In the genomic region with DNA sequence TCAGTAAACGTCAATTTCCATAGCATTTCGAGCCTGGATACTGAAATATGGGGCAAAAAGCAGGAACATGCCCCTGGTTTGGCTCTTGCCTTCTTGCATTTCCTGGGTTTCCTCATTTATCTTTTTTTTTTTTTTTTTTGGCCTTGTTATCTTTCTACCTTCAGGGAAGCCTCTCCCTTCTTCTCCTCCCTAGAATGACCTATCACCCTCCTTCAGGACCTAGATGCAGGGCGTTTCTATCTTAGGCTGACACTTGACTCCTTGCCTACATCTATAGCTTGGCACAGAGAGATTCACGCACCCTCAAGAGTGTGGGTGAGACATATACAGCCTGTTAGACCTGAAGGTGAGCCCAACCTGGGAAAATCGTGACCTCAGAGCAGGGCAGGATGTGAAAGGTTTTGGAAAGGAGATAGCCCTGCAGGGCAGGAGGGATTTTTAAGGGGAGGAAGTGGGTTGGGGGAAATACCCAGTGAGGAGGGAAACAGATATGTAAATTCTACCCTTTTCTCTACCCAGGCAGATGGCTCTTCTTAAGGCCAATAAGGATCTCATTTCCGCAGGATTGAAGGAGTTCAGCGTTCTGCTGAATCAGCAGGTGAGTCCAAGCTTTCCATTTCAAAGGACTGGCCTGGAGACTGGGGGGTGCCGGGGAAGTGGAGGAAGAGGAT, we compare ENCODE assay signal across 14 cellular contexts. TPM values are rescaled to one million over a fixed set of nuclear protein-coding genes. Genes with fewer than 3 reads are reported as not detected.
A peak's percentile ranks its signal among the peaks of the same experiment; 100 is the strongest.
DNase-seq lines count a peak whose midpoint lies in the region; ATAC-seq and TF ChIP-seq lines count a peak whose summit lies in the region.
"Had no signal": no experiment of that assay in that cellular context is flagged by ENCODE, and none has a peak within 500 bp of the region (broad histone marks: within the 10 kb centered on the region; RNA-seq: fewer than 3 reads in every experiment).

TSS of gene AHSP (plus strand) at position 284 of the 671 bp plus-strand sequence. CDS start at position 524, 240 bp downstream.

- no peaks in the 10 kb centered on the region for H3K9me3 Mint-ChIP-seq in activated naive CD4-positive, alpha-beta T cell treated with anti-CD3 and anti-CD28 coated beads for 36 hours
- H3K9me3 Mint-ChIP-seq in activated B cell treated with CpG ODN at 0.5 μM for 24 hours = no peaks in the 10 kb centered on the region
- H3K9me3 Mint-ChIP-seq: activated T-helper 1 cell treated with anti-CD3 and anti-CD28 coated beads, Interleukin-12 subunit alpha, Interleukin-12 subunit beta, Interleukin-2, Interleukin-4 antibody, amounts not matched to agents 30 ng/mL and 10 ng/mL and 1 ng/mL, durations not matched to agents 14 hours and 24 hours and 36 hours; dendritic cell treated with granulocyte-macrophage colony-stimulating factor and Interleukin-4, amounts not matched to agents 40 ng/mL and 50 ng/mL, for 4 days had no signal

- CTCF ChIA-PET in activated naive CD4-positive, alpha-beta T cell treated with anti-CD3 and anti-CD28 coated beads for 36 hours (lab: Charles Lee) = interaction anchor here (0.6 kb wide), 1 partner anchor 29 kb away, joined by 3 read pairs; no protein-coding TSS in a partner anchor
- CTCF ChIA-PET in activated B cell treated with CpG ODN at 0.5 μM for 24 hours (lab: Charles Lee) (no interaction called here), HEK293T (lab: Yijun Ruan, JAX) (no interaction called here)

- 53% methylated on average over 8 of the region's 8 CpGs for WGBS in suprapubic skin

- no peak within 1 kb of the TSS for H3K27ac ChIP-seq in suprapubic skin
- H3K27ac ChIP-seq: WERI-Rb-1 had no signal

- H3K4me1 Mint-ChIP-seq in activated naive CD4-positive, alpha-beta T cell treated with anti-CD3 and anti-CD28 coated beads for 36 hours (ENCODE audit: low read depth) = peaks cover 21% of the 10 kb centered on the region
- peaks cover 19% of the 10 kb centered on the region for H3K4me1 Mint-ChIP-seq in activated B cell treated with CpG ODN at 0.5 μM for 24 hours

- intact Hi-C loops in activated naive CD4-positive, alpha-beta T cell treated with anti-CD3 and anti-CD28 coated beads for 36 hours (cut with micrococcal nuclease) = loop anchor here (2.0 to 5.0 kb wide), 2 partner anchors 19 to 340 kb away; partner anchors contain the start of gene RUSF1
- intact Hi-C loops in activated B cell treated with CpG ODN at 0.5 μM for 24 hours (cut with micrococcal nuclease) = no loop called here

- no peaks in the 10 kb centered on the region for H3K9me3 ChIP-seq in suprapubic skin

- POLR2A ChIA-PET in activated B cell treated with CpG ODN at 0.5 μM for 24 hours (lab: Charles Lee) = interaction anchor here (1.3 kb wide), 1 partner anchor 20 kb away, joined by 3 read pairs; the partner anchor contains the start of gene RUSF1
- POLR2A ChIA-PET in HEK293T (lab: Yijun Ruan, JAX) = no interaction called here

- H3K36me3 ChIP-seq in suprapubic skin = no peaks in the 10 kb centered on the region
- H3K36me3 ChIP-seq: WERI-Rb-1 had no signal

- peaks cover 18% of the 10 kb centered on the region for H3K4me1 ChIP-seq in suprapubic skin

- ATAC-seq in activated B cell treated with CpG ODN at 0.5 μM for 24 hours (ENCODE audit: low read depth) (peak; percentile 25), GM18519 (IDR thresholded peaks at IDR 0.05; ENCODE audit: low FRiP score, unreplicated experiment) (no peak)

- peak within 1 kb of the TSS; percentile 50 for H3K4me3 ChIP-seq in suprapubic skin

- H3K27me3 ChIP-seq in suprapubic skin = peaks cover 22% of the 10 kb centered on the region

- no peak for TF ChIP-seq CTCF in activated B cell treated with CpG ODN at 0.5 μM for 24 hours (IDR thresholded peaks at IDR 0.05)
- no peak for TF ChIP-seq CTCF in suprapubic skin (IDR thresholded peaks at IDR 0.05)
- TF ChIP-seq CTCF in GM13977 (IDR thresholded peaks at IDR 0.05; ENCODE audit: extremely low read depth, insufficient read depth, missing control alignments) = no peak

- H3K36me3 Mint-ChIP-seq in activated naive CD4-positive, alpha-beta T cell treated with anti-CD3 and anti-CD28 coated beads for 36 hours (ENCODE audit: low read depth) = no peaks in the 10 kb centered on the region
- H3K36me3 Mint-ChIP-seq in activated B cell treated with CpG ODN at 0.5 μM for 24 hours (ENCODE audit: low read depth) = no peaks in the 10 kb centered on the region

- peaks cover 8% of the 10 kb centered on the region for H3K27me3 Mint-ChIP-seq in activated naive CD4-positive, alpha-beta T cell treated with anti-CD3 and anti-CD28 coated beads for 36 hours (ENCODE audit: low read depth)
- peaks cover 24% of the 10 kb centered on the region for H3K27me3 Mint-ChIP-seq in activated B cell treated with CpG ODN at 0.5 μM for 24 hours

- no peak for TF ChIP-seq EP300 in suprapubic skin (IDR thresholded peaks at IDR 0.05)

- peak; percentile 63 for DNase-seq in activated naive CD4-positive, alpha-beta T cell treated with anti-CD3 and anti-CD28 coated beads for 36 hours
- DNase-seq in activated naive CD4-positive, alpha-beta T cell (lab: John Stamatoyannopoulos, UW) = no peak
- no peak for DNase-seq in activated B cell treated with CpG ODN at 0.5 μM for 24 hours
- peak; percentile 23 for DNase-seq in iPS-NIHi7 (ENCODE audit: extremely low spot score)
- DNase-seq in suprapubic skin (ENCODE audit: low spot score in 2 of 2) = no peak
- no peak for DNase-seq in GM13977 (ENCODE audit: low spot score)
- DNase-seq in HEK293T (ENCODE audit: extremely low spot score) = no peak
- DNase-seq: mesenchymal stem cell, NCI-H446, WERI-Rb-1 had no signal

- TF ChIP-seq POLR2A in suprapubic skin (IDR thresholded peaks at IDR 0.05) = no peak

- H3K4me3 Mint-ChIP-seq in activated naive CD4-positive, alpha-beta T cell treated with anti-CD3 and anti-CD28 coated beads for 36 hours = no peak within 1 kb of the TSS
- H3K4me3 Mint-ChIP-seq in activated B cell treated with CpG ODN at 0.5 μM for 24 hours = no peak within 1 kb of the TSS
- H3K4me3 Mint-ChIP-seq: activated T-helper 1 cell treated with anti-CD3 and anti-CD28 coated beads, Interleukin-12 subunit alpha, Interleukin-12 subunit beta, Interleukin-2, Interleukin-4 antibody, amounts not matched to agents 30 ng/mL and 10 ng/mL and 1 ng/mL, durations not matched to agents 14 hours and 24 hours and 36 hours; dendritic cell treated with granulocyte-macrophage colony-stimulating factor and Interleukin-4, amounts not matched to agents 40 ng/mL and 50 ng/mL, for 4 days had no signal

- in situ Hi-C loops in GM13977 (cut with MboI; ENCODE audit: low pct_unique_long_range_greater_than_20kb, low sequenced_read_pairs, unreplicated experiment) = no loop called here

- H3K27ac Mint-ChIP-seq in activated naive CD4-positive, alpha-beta T cell treated with anti-CD3 and anti-CD28 coated beads for 36 hours = no peak within 1 kb of the TSS
- H3K27ac Mint-ChIP-seq in activated B cell treated with CpG ODN at 0.5 μM for 24 hours = peak within 1 kb of the TSS; percentile 30
- H3K27ac Mint-ChIP-seq: activated T-helper 1 cell treated with anti-CD3 and anti-CD28 coated beads, Interleukin-12 subunit alpha, Interleukin-12 subunit beta, Interleukin-2, Interleukin-4 antibody, amounts not matched to agents 30 ng/mL and 10 ng/mL and 1 ng/mL, durations not matched to agents 14 hours and 24 hours and 36 hours; dendritic cell treated with granulocyte-macrophage colony-stimulating factor and Interleukin-4, amounts not matched to agents 40 ng/mL and 50 ng/mL, for 4 days had no signal

TF ChIP-seq in HEK293T, 16 proteins besides CTCF, POLR2A, EP300 and RAD21:
- TF ChIP-seq, protein P1, sequence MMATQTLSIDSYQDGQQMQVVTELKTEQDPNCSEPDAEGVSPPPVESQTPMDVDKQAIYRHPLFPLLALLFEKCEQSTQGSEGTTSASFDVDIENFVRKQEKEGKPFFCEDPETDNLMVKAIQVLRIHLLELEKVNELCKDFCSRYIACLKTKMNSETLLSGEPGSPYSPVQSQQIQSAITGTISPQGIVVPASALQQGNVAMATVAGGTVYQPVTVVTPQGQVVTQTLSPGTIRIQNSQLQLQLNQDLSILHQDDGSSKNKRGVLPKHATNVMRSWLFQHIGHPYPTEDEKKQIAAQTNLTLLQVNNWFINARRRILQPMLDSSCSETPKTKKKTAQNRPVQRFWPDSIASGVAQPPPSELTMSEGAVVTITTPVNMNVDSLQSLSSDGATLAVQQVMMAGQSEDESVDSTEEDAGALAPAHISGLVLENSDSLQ (IDR thresholded peaks at IDR 0.05) = no peak

RNA-seq across cellular contexts. Expression of gene AHSP, which starts in this region (rescaled TPM):
- not detected for total RNA-seq in activated naive CD4-positive, alpha-beta T cell treated with anti-CD3 and anti-CD28 coated beads for 36 hours
- total RNA-seq in activated B cell treated with CpG ODN at 0.5 μM for 24 hours (not detected in 2 replicates), suprapubic skin (not detected)
- total RNA-seq: activated T-helper 1 cell treated with anti-CD3 and anti-CD28 coated beads, Interleukin-12 subunit alpha, Interleukin-12 subunit beta, Interleukin-2, Interleukin-4 antibody, amounts not matched to agents 30 ng/mL and 10 ng/mL and 1 ng/mL, durations not matched to agents 14 hours and 24 hours and 36 hours; glomerular endothelial cell had no signal

Comparison
In these comparisons a context has a peak if more than half of its experiments do, and no peak if none do; other contexts are left out.
1. Peak in DNase-seq in activated naive CD4-positive, alpha-beta T cell treated with anti-CD3 and anti-CD28 coated beads for 36 hours; RNA of the gene not detected or under 1 TPM.
2. Peak in ATAC-seq in activated B cell treated with CpG ODN at 0.5 μM for 24 hours; RNA of the gene not detected or under 1 TPM.